ENCODE assay signal across 10 cellular contexts in the genomic region with DNA sequence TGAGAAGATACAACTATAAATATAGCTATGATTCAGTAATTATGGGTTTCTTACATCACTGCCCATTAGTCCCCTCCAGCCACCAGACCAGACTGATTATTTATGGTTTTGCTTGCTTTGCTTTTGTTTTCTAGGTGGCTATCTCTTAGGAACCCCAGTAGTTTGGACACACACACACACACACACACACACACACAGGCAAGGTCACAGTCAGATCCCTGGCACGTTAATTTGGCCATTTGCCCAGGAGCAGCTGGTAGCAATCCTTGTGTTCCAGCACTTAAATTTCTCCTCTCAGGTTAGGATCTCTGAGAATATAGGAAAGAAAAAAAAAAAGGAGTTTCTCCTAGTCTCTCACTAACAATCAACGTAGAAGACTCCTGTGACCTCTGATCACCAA.
A peak's percentile ranks its signal among the peaks of the same experiment; 100 is the strongest.
DNase-seq lines count a peak whose midpoint lies in the region; ATAC-seq and TF ChIP-seq lines count a peak whose summit lies in the region.
"Had no signal": no experiment of that assay in that cellular context is flagged by ENCODE, and none has a peak within 500 bp of the region (broad histone marks: within the 10 kb centered on the region; RNA-seq: fewer than 3 reads in every experiment).

No MANE protein-coding gene starts in this region.

- no peak overlapping the region for H3K4me3 Mint-ChIP-seq in CD4-positive, alpha-beta memory T cell

- DNase-seq in DND-41: no peak
- peak; percentile 88 for DNase-seq in NCI-H1105 (lab: John Stamatoyannopoulos, UW)
- DNase-seq in astrocyte of the hippocampus (ENCODE audit: low read depth, low spot score): peak; percentile 50
- peak; percentile 63 to 84 for DNase-seq in lung microvascular endothelial cell (ENCODE audit: low read depth in 2 of 2)
- DNase-seq in CD4-positive, alpha-beta memory T cell: no peak
- no peak for DNase-seq in GOT3 (lab: John Stamatoyannopoulos, UW)
- no peak for DNase-seq in NCI-H128 (lab: John Stamatoyannopoulos, UW; ENCODE audit: unreplicated experiment)
- DNase-seq: activated naive CD4-positive, alpha-beta T cell; T-helper 2 cell had no signal

- no peak overlapping the region for H3K27ac Mint-ChIP-seq in CD4-positive, alpha-beta memory T cell

- peaks cover 0 to 5% of the 10 kb centered on the region in 2 donors for H3K36me3 Mint-ChIP-seq in CD4-positive, alpha-beta memory T cell

- no peak for TF ChIP-seq CTCF in DND-41 (IDR thresholded peaks at IDR 0.05; ENCODE audit: borderline replicate concordance, extremely low read depth, low read length, poor library complexity, severe bottlenecking)

- H3K4me1 ChIP-seq in DND-41 (ENCODE audit: insufficient read depth, low read length): peaks cover under 1% of the 10 kb centered on the region
- H3K4me1 ChIP-seq in CD4-positive, alpha-beta memory T cell (ENCODE audit: insufficient read depth, low read length): peaks cover under 1% of the 10 kb centered on the region

- peaks cover 0 to 12% (median 5%) of the 10 kb centered on the region in 8 donors for H3K9me3 Mint-ChIP-seq in CD4-positive, alpha-beta memory T cell

- intact Hi-C loops in CD4-positive, alpha-beta memory T cell (cut with micrococcal nuclease): no loop called here

- no peak overlapping the region for H3K4me2 ChIP-seq in DND-41 (ENCODE audit: insufficient read depth, low read length)

- peaks cover 6% of the 10 kb centered on the region for H3K9me3 ChIP-seq in DND-41 (ENCODE audit: insufficient read depth, low read length, severe bottlenecking)
- no peaks in the 10 kb centered on the region for H3K9me3 ChIP-seq in CD4-positive, alpha-beta memory T cell (ENCODE audit: control insufficient read depth in 1 of 2, low read length in 2 of 2)

- no peaks in the 10 kb centered on the region for H3K36me3 ChIP-seq in DND-41 (ENCODE audit: insufficient read depth, low read length)
- H3K36me3 ChIP-seq in CD4-positive, alpha-beta memory T cell (ENCODE audit: insufficient read depth, low read length): no peaks in the 10 kb centered on the region

- ATAC-seq in DND-41 (ENCODE audit: insufficient read depth, low read depth) (no peak), HG03469 (IDR thresholded peaks at IDR 0.05; ENCODE audit: unreplicated experiment) (no peak)

- no peak overlapping the region for H3K4me3 ChIP-seq in DND-41 (ENCODE audit: low read depth in 1 of 2, low read length in 2 of 2)
- H3K4me3 ChIP-seq in CD4-positive, alpha-beta memory T cell (ENCODE audit: low read length in 2 of 2): no peak overlapping the region

- 0 out of 2 replicates have a peak overlapping the region, but pooled peaks have one; percentile 16 for H2AFZ ChIP-seq in DND-41 (ENCODE audit: low read depth, low read length)

- CTCF ChIA-PET in CD4-positive, alpha-beta memory T cell (lab: Charles Lee; ENCODE audit: partially characterized antibody): interaction anchor here (1.3 to 1.7 kb wide), 2 partner anchors 9 to 16 kb away, joined by 3 to 4 read pairs; no protein-coding TSS in a partner anchor

- H4K20me1 ChIP-seq in DND-41 (ENCODE audit: insufficient read depth, low read length): no peaks in the 10 kb centered on the region

- H3K27ac ChIP-seq in DND-41 (ENCODE audit: low read length): no peak overlapping the region
- H3K27ac ChIP-seq in CD4-positive, alpha-beta memory T cell (ENCODE audit: low read depth, low read length): no peak overlapping the region

- H3K27me3 ChIP-seq in DND-41 (ENCODE audit: insufficient read depth, low read length, poor library complexity): no peaks in the 10 kb centered on the region
- H3K27me3 ChIP-seq in CD4-positive, alpha-beta memory T cell (ENCODE audit: insufficient read depth, low read length): no peaks in the 10 kb centered on the region

- no peaks in the 10 kb centered on the region for H3K79me2 ChIP-seq in DND-41 (ENCODE audit: insufficient read depth, low read length)

- POLR2A ChIA-PET in CD4-positive, alpha-beta memory T cell (lab: Charles Lee; ENCODE audit: partially characterized antibody): interaction anchor here (0.9 to 1.5 kb wide), 2 partner anchors 28 to 91 kb away, joined by 4 read pairs; no protein-coding TSS in a partner anchor

- no peak overlapping the region for H3K9ac ChIP-seq in DND-41 (ENCODE audit: low read depth, low read length)

- H3K27me3 Mint-ChIP-seq in CD4-positive, alpha-beta memory T cell: no peaks in the 10 kb centered on the region

- peaks cover 12 to 22% (median 18%) of the 10 kb centered on the region in 4 donors for H3K4me1 Mint-ChIP-seq in CD4-positive, alpha-beta memory T cell

Comparison
In these comparisons a context has a peak if more than half of its experiments do, and no peak if none do; other contexts are left out.
1. DNase-seq: peak in NCI-H1105 (single experiment), astrocyte of the hippocampus (single experiment) and lung microvascular endothelial cell (2 of 2); none in DND-41 (single experiment), CD4-positive, alpha-beta memory T cell (0 of 5), GOT3 (single experiment) and NCI-H128 (single experiment).